1 cellular context compared by ENCODE assay signal in the genomic region with DNA sequence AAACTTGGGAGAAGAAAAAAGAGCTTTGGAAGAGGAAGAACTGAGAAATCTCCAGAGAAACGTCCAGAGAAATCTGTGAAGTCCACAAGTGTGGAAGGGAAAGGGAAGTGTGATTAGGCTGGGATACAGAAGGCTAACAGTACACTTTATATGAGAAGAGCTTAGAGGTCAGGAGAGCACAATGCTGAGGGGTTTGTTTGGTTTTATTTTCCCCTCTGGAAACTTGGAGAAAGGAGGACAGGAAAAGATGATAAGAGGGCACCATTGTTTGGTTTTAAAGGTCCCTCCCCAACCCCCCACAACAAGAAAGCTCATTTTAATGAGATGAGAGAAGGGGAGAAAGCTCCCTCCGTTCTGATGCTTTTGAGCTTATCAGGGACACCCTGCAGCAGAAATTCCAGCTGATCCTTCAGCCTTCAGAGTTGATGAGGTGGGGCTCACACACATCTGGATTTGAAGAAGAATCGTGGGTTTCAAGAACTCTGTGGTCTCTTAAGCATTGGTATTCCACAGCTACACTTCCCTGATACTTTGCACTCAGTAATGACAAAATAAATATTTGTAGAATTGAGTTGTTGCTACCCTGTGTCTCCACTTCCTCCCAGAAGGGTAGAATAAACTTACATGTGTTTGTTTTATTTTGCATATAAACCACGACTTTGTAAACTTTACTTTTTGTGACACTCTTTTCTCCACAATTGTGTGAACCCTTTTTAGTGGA.
A peak's percentile ranks its signal among the peaks of the same experiment; 100 is the strongest.
TF ChIP-seq lines count a peak whose summit lies in the region.

No MANE protein-coding gene starts in this region.

TF ChIP-seq in liver, 16 proteins besides CTCF, POLR2A, EP300 and RAD21 (continued from another document):
- TF ChIP-seq, protein P1, sequence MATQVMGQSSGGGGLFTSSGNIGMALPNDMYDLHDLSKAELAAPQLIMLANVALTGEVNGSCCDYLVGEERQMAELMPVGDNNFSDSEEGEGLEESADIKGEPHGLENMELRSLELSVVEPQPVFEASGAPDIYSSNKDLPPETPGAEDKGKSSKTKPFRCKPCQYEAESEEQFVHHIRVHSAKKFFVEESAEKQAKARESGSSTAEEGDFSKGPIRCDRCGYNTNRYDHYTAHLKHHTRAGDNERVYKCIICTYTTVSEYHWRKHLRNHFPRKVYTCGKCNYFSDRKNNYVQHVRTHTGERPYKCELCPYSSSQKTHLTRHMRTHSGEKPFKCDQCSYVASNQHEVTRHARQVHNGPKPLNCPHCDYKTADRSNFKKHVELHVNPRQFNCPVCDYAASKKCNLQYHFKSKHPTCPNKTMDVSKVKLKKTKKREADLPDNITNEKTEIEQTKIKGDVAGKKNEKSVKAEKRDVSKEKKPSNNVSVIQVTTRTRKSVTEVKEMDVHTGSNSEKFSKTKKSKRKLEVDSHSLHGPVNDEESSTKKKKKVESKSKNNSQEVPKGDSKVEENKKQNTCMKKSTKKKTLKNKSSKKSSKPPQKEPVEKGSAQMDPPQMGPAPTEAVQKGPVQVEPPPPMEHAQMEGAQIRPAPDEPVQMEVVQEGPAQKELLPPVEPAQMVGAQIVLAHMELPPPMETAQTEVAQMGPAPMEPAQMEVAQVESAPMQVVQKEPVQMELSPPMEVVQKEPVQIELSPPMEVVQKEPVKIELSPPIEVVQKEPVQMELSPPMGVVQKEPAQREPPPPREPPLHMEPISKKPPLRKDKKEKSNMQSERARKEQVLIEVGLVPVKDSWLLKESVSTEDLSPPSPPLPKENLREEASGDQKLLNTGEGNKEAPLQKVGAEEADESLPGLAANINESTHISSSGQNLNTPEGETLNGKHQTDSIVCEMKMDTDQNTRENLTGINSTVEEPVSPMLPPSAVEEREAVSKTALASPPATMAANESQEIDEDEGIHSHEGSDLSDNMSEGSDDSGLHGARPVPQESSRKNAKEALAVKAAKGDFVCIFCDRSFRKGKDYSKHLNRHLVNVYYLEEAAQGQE (IDR thresholded peaks at IDR 0.05) = no peak
- no peak for TF ChIP-seq FOXA2 (IDR thresholded peaks at IDR 0.05)
- TF ChIP-seq TAF1 (conservative IDR thresholded peaks at IDR 0.05) = no peak
- peak in 1 of 2 donors; percentile 25 for TF ChIP-seq EGR1 (IDR thresholded peaks at IDR 0.05; ENCODE audit: low read depth in 2 of 2)
- TF ChIP-seq, protein P2, sequence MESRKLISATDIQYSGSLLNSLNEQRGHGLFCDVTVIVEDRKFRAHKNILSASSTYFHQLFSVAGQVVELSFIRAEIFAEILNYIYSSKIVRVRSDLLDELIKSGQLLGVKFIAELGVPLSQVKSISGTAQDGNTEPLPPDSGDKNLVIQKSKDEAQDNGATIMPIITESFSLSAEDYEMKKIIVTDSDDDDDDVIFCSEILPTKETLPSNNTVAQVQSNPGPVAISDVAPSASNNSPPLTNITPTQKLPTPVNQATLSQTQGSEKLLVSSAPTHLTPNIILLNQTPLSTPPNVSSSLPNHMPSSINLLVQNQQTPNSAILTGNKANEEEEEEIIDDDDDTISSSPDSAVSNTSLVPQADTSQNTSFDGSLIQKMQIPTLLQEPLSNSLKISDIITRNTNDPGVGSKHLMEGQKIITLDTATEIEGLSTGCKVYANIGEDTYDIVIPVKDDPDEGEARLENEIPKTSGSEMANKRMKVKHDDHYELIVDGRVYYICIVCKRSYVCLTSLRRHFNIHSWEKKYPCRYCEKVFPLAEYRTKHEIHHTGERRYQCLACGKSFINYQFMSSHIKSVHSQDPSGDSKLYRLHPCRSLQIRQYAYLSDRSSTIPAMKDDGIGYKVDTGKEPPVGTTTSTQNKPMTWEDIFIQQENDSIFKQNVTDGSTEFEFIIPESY (IDR thresholded peaks at IDR 0.05) = no peak
- TF ChIP-seq YY1 (IDR thresholded peaks at IDR 0.05) = peak; percentile 11
- TF ChIP-seq GABPA (IDR thresholded peaks at IDR 0.05 in 1 of 2, conservative IDR thresholded peaks at IDR 0.05 in 1 of 2) = no peak
- TF ChIP-seq HNF4G (IDR thresholded peaks at IDR 0.05) = no peak
